Comparison of ENCODE assay signal across 9 cellular contexts in genomic region chr1:12601690-12602632, GRCh38. TPM values are rescaled to one million over a fixed set of nuclear protein-coding genes. Genes with fewer than 3 reads are reported as not detected.
A peak's percentile ranks its signal among the peaks of the same experiment; 100 is the strongest.
DNase-seq lines count a peak whose midpoint lies in the region; ATAC-seq and TF ChIP-seq lines count a peak whose summit lies in the region.
"Had no signal": no experiment of that assay in that cellular context is flagged by ENCODE, and none has a peak within 500 bp of the region (broad histone marks: within the 10 kb centered on the region; RNA-seq: fewer than 3 reads in every experiment).

No MANE protein-coding gene starts in this region.

- no peak overlapping the region for H3K4me3 Mint-ChIP-seq in activated T-cell treated with anti-CD3 and anti-CD28 coated beads, Interleukin-2, amount 50 U/mL, for 24 hours
- no peak overlapping the region for H3K4me3 Mint-ChIP-seq in activated T-cell treated with anti-CD3 and anti-CD28 coated beads, Interleukin-2, amount 50 U/mL, for 4 hours
- no peak overlapping the region for H3K4me3 Mint-ChIP-seq in activated T-helper 1 cell treated with anti-CD3 and anti-CD28 coated beads, Interleukin-12 subunit alpha, Interleukin-12 subunit beta, Interleukin-2, Interleukin-4 antibody, amounts not matched to agents 30 ng/mL and 10 ng/mL and 1 ng/mL, durations not matched to agents 14 hours and 24 hours and 36 hours
- peak overlapping the region; percentile 70 for H3K4me3 Mint-ChIP-seq in type B pancreatic cell

- intact Hi-C loops in activated T-helper 1 cell treated with anti-CD3 and anti-CD28 coated beads, Interleukin-12 subunit alpha, Interleukin-12 subunit beta, Interleukin-2, Interleukin-4 antibody, amounts not matched to agents 30 ng/mL and 10 ng/mL and 1 ng/mL, durations not matched to agents 14 hours and 24 hours and 36 hours (cut with micrococcal nuclease) = loop anchor here (1.0 to 5.0 kb wide), 2 partner anchors 17 to 90 kb away; no protein-coding TSS in a partner anchor

- no peak for TF ChIP-seq CTCF in type B pancreatic cell (conservative IDR thresholded peaks at IDR 0.05)

- peaks cover 58% of the 10 kb centered on the region for H3K36me3 Mint-ChIP-seq in activated T-cell treated with anti-CD3 and anti-CD28 coated beads, Interleukin-2, amount 50 U/mL, for 24 hours (ENCODE audit: low read depth)
- H3K36me3 Mint-ChIP-seq in activated T-cell treated with anti-CD3 and anti-CD28 coated beads, Interleukin-2, amount 50 U/mL, for 4 hours (ENCODE audit: insufficient read depth) = no peaks in the 10 kb centered on the region
- peaks cover 24% of the 10 kb centered on the region for H3K36me3 Mint-ChIP-seq in activated T-helper 1 cell treated with anti-CD3 and anti-CD28 coated beads, Interleukin-12 subunit alpha, Interleukin-12 subunit beta, Interleukin-2, Interleukin-4 antibody, amounts not matched to agents 30 ng/mL and 10 ng/mL and 1 ng/mL, durations not matched to agents 14 hours and 24 hours and 36 hours (ENCODE audit: low read depth)
- peaks cover 17% of the 10 kb centered on the region for H3K36me3 Mint-ChIP-seq in type B pancreatic cell

- no peak for ATAC-seq in activated T-cell treated with anti-CD3 and anti-CD28 coated beads, Interleukin-2, amount 50 U/mL, for 4 hours

- peak overlapping the region; percentile 76 for H3K27ac Mint-ChIP-seq in activated T-cell treated with anti-CD3 and anti-CD28 coated beads, Interleukin-2, amount 50 U/mL, for 24 hours
- H3K27ac Mint-ChIP-seq in activated T-helper 1 cell treated with anti-CD3 and anti-CD28 coated beads, Interleukin-12 subunit alpha, Interleukin-12 subunit beta, Interleukin-2, Interleukin-4 antibody, amounts not matched to agents 30 ng/mL and 10 ng/mL and 1 ng/mL, durations not matched to agents 14 hours and 24 hours and 36 hours = peak overlapping the region; percentile 13
- H3K27ac Mint-ChIP-seq in type B pancreatic cell = peak overlapping the region; percentile 72

- DNase-seq in activated T-cell treated with anti-CD3 and anti-CD28 coated beads, Interleukin-2, amount 50 U/mL, for 24 hours = no peak
- DNase-seq in activated T-cell treated with anti-CD3 and anti-CD28 coated beads, Interleukin-2, amount 50 U/mL, for 4 hours = no peak
- DNase-seq in activated T-helper 1 cell treated with anti-CD3 and anti-CD28 coated beads, Interleukin-12 subunit alpha, Interleukin-12 subunit beta, Interleukin-2, Interleukin-4 antibody, amounts not matched to agents 30 ng/mL and 10 ng/mL and 1 ng/mL, durations not matched to agents 14 hours and 24 hours and 36 hours (ENCODE audit: low spot score) = no peak
- peak; percentile 55 for DNase-seq in kidney glomerular epithelial cell (lab: John Stamatoyannopoulos, UW)
- no peak for DNase-seq in type B pancreatic cell (ENCODE audit: extremely low spot score, unreplicated experiment)
- DNase-seq in HuH-7 (ENCODE audit: low spot score) = no peak
- no peak for DNase-seq in NCI-H2227 treated with DMSO at 0.1 percent for 48 hours (lab: John Stamatoyannopoulos, UW)
- no peak for DNase-seq in retina
- DNase-seq: BE2C had no signal

- peaks cover 4% of the 10 kb centered on the region for H3K9me3 Mint-ChIP-seq in activated T-cell treated with anti-CD3 and anti-CD28 coated beads, Interleukin-2, amount 50 U/mL, for 24 hours
- no peaks in the 10 kb centered on the region for H3K9me3 Mint-ChIP-seq in activated T-cell treated with anti-CD3 and anti-CD28 coated beads, Interleukin-2, amount 50 U/mL, for 4 hours
- no peaks in the 10 kb centered on the region for H3K9me3 Mint-ChIP-seq in activated T-helper 1 cell treated with anti-CD3 and anti-CD28 coated beads, Interleukin-12 subunit alpha, Interleukin-12 subunit beta, Interleukin-2, Interleukin-4 antibody, amounts not matched to agents 30 ng/mL and 10 ng/mL and 1 ng/mL, durations not matched to agents 14 hours and 24 hours and 36 hours
- H3K9me3 Mint-ChIP-seq in type B pancreatic cell = no peaks in the 10 kb centered on the region

- H3K27me3 Mint-ChIP-seq in activated T-cell treated with anti-CD3 and anti-CD28 coated beads, Interleukin-2, amount 50 U/mL, for 24 hours = no peaks in the 10 kb centered on the region
- no peaks in the 10 kb centered on the region for H3K27me3 Mint-ChIP-seq in activated T-cell treated with anti-CD3 and anti-CD28 coated beads, Interleukin-2, amount 50 U/mL, for 4 hours (ENCODE audit: low read depth)
- H3K27me3 Mint-ChIP-seq in activated T-helper 1 cell treated with anti-CD3 and anti-CD28 coated beads, Interleukin-12 subunit alpha, Interleukin-12 subunit beta, Interleukin-2, Interleukin-4 antibody, amounts not matched to agents 30 ng/mL and 10 ng/mL and 1 ng/mL, durations not matched to agents 14 hours and 24 hours and 36 hours (ENCODE audit: insufficient read depth) = peaks cover 4% of the 10 kb centered on the region
- H3K27me3 Mint-ChIP-seq in type B pancreatic cell = no peaks in the 10 kb centered on the region

- peaks cover 78% of the 10 kb centered on the region for H3K4me1 Mint-ChIP-seq in activated T-cell treated with anti-CD3 and anti-CD28 coated beads, Interleukin-2, amount 50 U/mL, for 24 hours (ENCODE audit: low read depth)
- peaks cover 60% of the 10 kb centered on the region for H3K4me1 Mint-ChIP-seq in activated T-cell treated with anti-CD3 and anti-CD28 coated beads, Interleukin-2, amount 50 U/mL, for 4 hours (ENCODE audit: low read depth)
- H3K4me1 Mint-ChIP-seq in activated T-helper 1 cell treated with anti-CD3 and anti-CD28 coated beads, Interleukin-12 subunit alpha, Interleukin-12 subunit beta, Interleukin-2, Interleukin-4 antibody, amounts not matched to agents 30 ng/mL and 10 ng/mL and 1 ng/mL, durations not matched to agents 14 hours and 24 hours and 36 hours (ENCODE audit: low read depth) = peaks cover 34% of the 10 kb centered on the region
- peaks cover 66% of the 10 kb centered on the region for H3K4me1 Mint-ChIP-seq in type B pancreatic cell (ENCODE audit: unreplicated experiment)

RNA-seq across cellular contexts. Expression of gene DHRS3, which starts 16.0 kb away (rescaled TPM):
- 10 to 100 TPM; 60.4 to 72.6 (median 69.9) TPM for total RNA-seq in activated T-cell treated with anti-CD3 and anti-CD28 coated beads, Interleukin-2, amount 50 U/mL, for 4 hours
- 109 and 111 TPM in 2 replicates for total RNA-seq in activated T-helper 1 cell treated with anti-CD3 and anti-CD28 coated beads, Interleukin-12 subunit alpha, Interleukin-12 subunit beta, Interleukin-2, Interleukin-4 antibody, amounts not matched to agents 30 ng/mL and 10 ng/mL and 1 ng/mL, durations not matched to agents 14 hours and 24 hours and 36 hours
- 143 and 276 TPM in 2 replicates for total RNA-seq in type B pancreatic cell (ENCODE audit: low replicate concordance)

RNA-seq across cellular contexts. Expression of gene AADACL4, which starts 41.9 kb away (rescaled TPM):
- total RNA-seq in activated T-cell treated with anti-CD3 and anti-CD28 coated beads, Interleukin-2, amount 50 U/mL, for 4 hours = not detected
- total RNA-seq in activated T-helper 1 cell treated with anti-CD3 and anti-CD28 coated beads, Interleukin-12 subunit alpha, Interleukin-12 subunit beta, Interleukin-2, Interleukin-4 antibody, amounts not matched to agents 30 ng/mL and 10 ng/mL and 1 ng/mL, durations not matched to agents 14 hours and 24 hours and 36 hours = not detected in 2 replicates
- not detected in 2 replicates for total RNA-seq in type B pancreatic cell (ENCODE audit: low replicate concordance)

Comparison
In these comparisons a context has a peak if more than half of its experiments do, and no peak if none do; other contexts are left out.
1. H3K27ac Mint-ChIP-seq: peak in every context shown above with its lines; median percentile 76 in activated T-cell treated with anti-CD3 and anti-CD28 coated beads, Interleukin-2, amount 50 U/mL, for 24 hours; 72 in type B pancreatic cell; 13 in activated T-helper 1 cell treated with anti-CD3 and anti-CD28 coated beads, Interleukin-12 subunit alpha, Interleukin-12 subunit beta, Interleukin-2, Interleukin-4 antibody, amounts not matched to agents 30 ng/mL and 10 ng/mL and 1 ng/mL, durations not matched to agents 14 hours and 24 hours and 36 hours.